Comparison of ENCODE assay signal across 1 cellular context in the genomic region with DNA sequence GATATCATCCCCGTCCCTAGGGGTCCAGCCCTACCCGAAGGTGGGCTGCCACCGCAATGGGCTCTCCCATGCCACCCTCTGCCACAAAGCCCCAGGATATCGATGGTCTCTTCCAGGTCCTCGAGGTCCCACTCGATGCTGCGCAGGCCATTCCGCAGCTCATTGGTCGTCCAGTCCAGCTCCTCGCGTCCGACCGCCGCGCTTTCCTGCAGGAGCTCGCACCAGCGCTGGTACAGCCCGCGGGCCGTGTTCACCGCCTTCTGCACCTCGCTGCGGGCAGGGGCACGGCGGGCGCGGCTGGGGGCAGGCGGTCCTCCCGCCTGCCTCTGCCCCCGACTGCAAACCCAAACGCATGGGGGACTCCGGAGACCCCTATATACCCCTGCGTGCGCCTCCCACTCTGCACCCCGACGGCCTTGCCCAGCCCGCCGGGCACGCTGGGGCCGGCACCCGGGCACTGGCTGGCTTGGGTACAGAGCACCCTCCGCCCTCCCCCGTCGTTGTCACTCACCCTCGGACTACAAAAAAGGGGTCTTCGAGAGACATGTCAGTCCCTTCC.
A peak's percentile ranks its signal among the peaks of the same experiment; 100 is the strongest.
TF ChIP-seq lines count a peak whose summit lies in the region.

No MANE protein-coding gene starts in this region.

TF ChIP-seq in K562, 482 proteins besides CTCF, POLR2A, EP300 and RAD21 (continues in another document):
- peak; percentile 41; the same call in 1 of the 2 replicates for TF ChIP-seq RBFOX2 (IDR thresholded peaks at IDR 0.05; ENCODE audit: low read depth, low read length)
- TF ChIP-seq, protein P1, sequence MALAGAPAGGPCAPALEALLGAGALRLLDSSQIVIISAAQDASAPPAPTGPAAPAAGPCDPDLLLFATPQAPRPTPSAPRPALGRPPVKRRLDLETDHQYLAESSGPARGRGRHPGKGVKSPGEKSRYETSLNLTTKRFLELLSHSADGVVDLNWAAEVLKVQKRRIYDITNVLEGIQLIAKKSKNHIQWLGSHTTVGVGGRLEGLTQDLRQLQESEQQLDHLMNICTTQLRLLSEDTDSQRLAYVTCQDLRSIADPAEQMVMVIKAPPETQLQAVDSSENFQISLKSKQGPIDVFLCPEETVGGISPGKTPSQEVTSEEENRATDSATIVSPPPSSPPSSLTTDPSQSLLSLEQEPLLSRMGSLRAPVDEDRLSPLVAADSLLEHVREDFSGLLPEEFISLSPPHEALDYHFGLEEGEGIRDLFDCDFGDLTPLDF (CRISPR knock-in tag; IDR thresholded peaks at IDR 0.05) = no peak
- TF ChIP-seq JUNB (CRISPR knock-in tag; conservative IDR thresholded peaks at IDR 0.05) = no peak
- no peak for TF ChIP-seq CEBPB (tag; IDR thresholded peaks at IDR 0.05)
- peak; percentile 2 for TF ChIP-seq HMGN3 (IDR thresholded peaks at IDR 0.05; ENCODE audit: borderline replicate concordance, extremely low read depth, insufficient read length, low read depth, low read length)
- TF ChIP-seq POLR3A (IDR thresholded peaks at IDR 0.05; ENCODE audit: borderline replicate concordance, extremely low read depth, insufficient read depth, insufficient read length) = no peak
- no peak for TF ChIP-seq ZBTB7A (IDR thresholded peaks at IDR 0.05; ENCODE audit: borderline replicate concordance, control insufficient read depth, low read depth, low read length)
- no peak for TF ChIP-seq ZNF79 (CRISPR knock-in tag; IDR thresholded peaks at IDR 0.05; ENCODE audit: low read depth)
- 0 out of 2 replicates have a peak, but pooled peaks have one; percentile 72 for TF ChIP-seq MED1 (CRISPR knock-in tag; IDR thresholded peaks at IDR 0.05; ENCODE audit: borderline replicate concordance)
- TF ChIP-seq, protein P2, sequence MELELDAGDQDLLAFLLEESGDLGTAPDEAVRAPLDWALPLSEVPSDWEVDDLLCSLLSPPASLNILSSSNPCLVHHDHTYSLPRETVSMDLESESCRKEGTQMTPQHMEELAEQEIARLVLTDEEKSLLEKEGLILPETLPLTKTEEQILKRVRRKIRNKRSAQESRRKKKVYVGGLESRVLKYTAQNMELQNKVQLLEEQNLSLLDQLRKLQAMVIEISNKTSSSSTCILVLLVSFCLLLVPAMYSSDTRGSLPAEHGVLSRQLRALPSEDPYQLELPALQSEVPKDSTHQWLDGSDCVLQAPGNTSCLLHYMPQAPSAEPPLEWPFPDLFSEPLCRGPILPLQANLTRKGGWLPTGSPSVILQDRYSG (tag; conservative IDR thresholded peaks at IDR 0.05; ENCODE audit: low read depth) = no peak
- TF ChIP-seq, protein P3, sequence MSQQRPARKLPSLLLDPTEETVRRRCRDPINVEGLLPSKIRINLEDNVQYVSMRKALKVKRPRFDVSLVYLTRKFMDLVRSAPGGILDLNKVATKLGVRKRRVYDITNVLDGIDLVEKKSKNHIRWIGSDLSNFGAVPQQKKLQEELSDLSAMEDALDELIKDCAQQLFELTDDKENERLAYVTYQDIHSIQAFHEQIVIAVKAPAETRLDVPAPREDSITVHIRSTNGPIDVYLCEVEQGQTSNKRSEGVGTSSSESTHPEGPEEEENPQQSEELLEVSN (IDR thresholded peaks at IDR 0.05; ENCODE audit: borderline replicate concordance in 1 of 2, extremely low read depth in 1 of 2, insufficient read depth in 1 of 2, insufficient read length in 1 of 2, low read depth in 1 of 2, low read length in 1 of 2, poor library complexity in 1 of 2, severe bottlenecking in 1 of 2) = peak; percentile 29 to 45
- no peak for TF ChIP-seq GATAD2B (IDR thresholded peaks at IDR 0.05; ENCODE audit: borderline replicate concordance)
- TF ChIP-seq PCBP1 (IDR thresholded peaks at IDR 0.05; ENCODE audit: low read depth, low read length, poor library complexity, severe bottlenecking) = peak; percentile 75
- 0 out of 2 replicates have a peak, but pooled peaks have one; percentile 52 for TF ChIP-seq ERF (CRISPR knock-in tag; IDR thresholded peaks at IDR 0.05)
- no peak for TF ChIP-seq NR4A1 (CRISPR knock-in tag; IDR thresholded peaks at IDR 0.05)
- no peak for TF ChIP-seq NR4A1 (tag; IDR thresholded peaks at IDR 0.05)
- no peak for TF ChIP-seq FOXK1 (CRISPR knock-in tag; IDR thresholded peaks at IDR 0.05; ENCODE audit: borderline replicate concordance)
- TF ChIP-seq ZNF766 (CRISPR knock-in tag; conservative IDR thresholded peaks at IDR 0.05) = peak; percentile 62; the same call in 1 of the 2 replicates
- no peak for TF ChIP-seq ZKSCAN8 (CRISPR knock-in tag; IDR thresholded peaks at IDR 0.05)
- 0 out of 4 replicates have a peak, but pooled peaks of 1 of the 2 experiments have one; percentile 25 for TF ChIP-seq RCOR1 (IDR thresholded peaks at IDR 0.05; ENCODE audit: borderline replicate concordance in 1 of 2, low read depth in 2 of 2, low read length in 2 of 2)
- TF ChIP-seq YBX1 (IDR thresholded peaks at IDR 0.05) = no peak
- no peak for TF ChIP-seq ZNF778 (CRISPR knock-in tag; IDR thresholded peaks at IDR 0.05)
- TF ChIP-seq POLR2G (IDR thresholded peaks at IDR 0.05; ENCODE audit: low read depth, low read length) = peak; percentile 67
- TF ChIP-seq NONO (IDR thresholded peaks at IDR 0.05; ENCODE audit: low read depth in 2 of 2, low read length in 1 of 2) = 0 out of 4 replicates have a peak, but pooled peaks of 1 of the 2 experiments have one; percentile 39
- no peak for TF ChIP-seq NUFIP1 (IDR thresholded peaks at IDR 0.05; ENCODE audit: partially characterized antibody)
- TF ChIP-seq, protein P4, sequence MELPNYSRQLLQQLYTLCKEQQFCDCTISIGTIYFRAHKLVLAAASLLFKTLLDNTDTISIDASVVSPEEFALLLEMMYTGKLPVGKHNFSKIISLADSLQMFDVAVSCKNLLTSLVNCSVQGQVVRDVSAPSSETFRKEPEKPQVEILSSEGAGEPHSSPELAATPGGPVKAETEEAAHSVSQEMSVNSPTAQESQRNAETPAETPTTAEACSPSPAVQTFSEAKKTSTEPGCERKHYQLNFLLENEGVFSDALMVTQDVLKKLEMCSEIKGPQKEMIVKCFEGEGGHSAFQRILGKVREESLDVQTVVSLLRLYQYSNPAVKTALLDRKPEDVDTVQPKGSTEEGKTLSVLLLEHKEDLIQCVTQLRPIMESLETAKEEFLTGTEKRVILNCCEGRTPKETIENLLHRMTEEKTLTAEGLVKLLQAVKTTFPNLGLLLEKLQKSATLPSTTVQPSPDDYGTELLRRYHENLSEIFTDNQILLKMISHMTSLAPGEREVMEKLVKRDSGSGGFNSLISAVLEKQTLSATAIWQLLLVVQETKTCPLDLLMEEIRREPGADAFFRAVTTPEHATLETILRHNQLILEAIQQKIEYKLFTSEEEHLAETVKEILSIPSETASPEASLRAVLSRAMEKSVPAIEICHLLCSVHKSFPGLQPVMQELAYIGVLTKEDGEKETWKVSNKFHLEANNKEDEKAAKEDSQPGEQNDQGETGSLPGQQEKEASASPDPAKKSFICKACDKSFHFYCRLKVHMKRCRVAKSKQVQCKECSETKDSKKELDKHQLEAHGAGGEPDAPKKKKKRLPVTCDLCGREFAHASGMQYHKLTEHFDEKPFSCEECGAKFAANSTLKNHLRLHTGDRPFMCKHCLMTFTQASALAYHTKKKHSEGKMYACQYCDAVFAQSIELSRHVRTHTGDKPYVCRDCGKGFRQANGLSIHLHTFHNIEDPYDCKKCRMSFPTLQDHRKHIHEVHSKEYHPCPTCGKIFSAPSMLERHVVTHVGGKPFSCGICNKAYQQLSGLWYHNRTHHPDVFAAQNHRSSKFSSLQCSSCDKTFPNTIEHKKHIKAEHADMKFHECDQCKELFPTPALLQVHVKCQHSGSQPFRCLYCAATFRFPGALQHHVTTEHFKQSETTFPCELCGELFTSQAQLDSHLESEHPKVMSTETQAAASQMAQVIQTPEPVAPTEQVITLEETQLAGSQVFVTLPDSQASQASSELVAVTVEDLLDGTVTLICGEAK (IDR thresholded peaks at IDR 0.05) = no peak
- TF ChIP-seq, protein P4 (CRISPR knock-in tag; IDR thresholded peaks at IDR 0.05) = peak; percentile 13; the same call in 1 of the 2 replicates
- TF ChIP-seq, protein P5, sequence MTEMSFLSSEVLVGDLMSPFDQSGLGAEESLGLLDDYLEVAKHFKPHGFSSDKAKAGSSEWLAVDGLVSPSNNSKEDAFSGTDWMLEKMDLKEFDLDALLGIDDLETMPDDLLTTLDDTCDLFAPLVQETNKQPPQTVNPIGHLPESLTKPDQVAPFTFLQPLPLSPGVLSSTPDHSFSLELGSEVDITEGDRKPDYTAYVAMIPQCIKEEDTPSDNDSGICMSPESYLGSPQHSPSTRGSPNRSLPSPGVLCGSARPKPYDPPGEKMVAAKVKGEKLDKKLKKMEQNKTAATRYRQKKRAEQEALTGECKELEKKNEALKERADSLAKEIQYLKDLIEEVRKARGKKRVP (CRISPR knock-in tag; IDR thresholded peaks at IDR 0.05) = no peak
- TF ChIP-seq SP2 (IDR thresholded peaks at IDR 0.05; ENCODE audit: extremely low read depth, low read depth, low read length, poor library complexity, severe bottlenecking) = no peak
- TF ChIP-seq RBM14 (IDR thresholded peaks at IDR 0.05; ENCODE audit: borderline replicate concordance, insufficient read depth, low read depth, low read length) = 0 out of 2 replicates have a peak, but pooled peaks have one; percentile 62
- 0 out of 2 replicates have a peak, but pooled peaks have one; percentile 1 for TF ChIP-seq PML (IDR thresholded peaks at IDR 0.05; ENCODE audit: low read length)
- no peak for TF ChIP-seq CCNT2 (IDR thresholded peaks at IDR 0.05; ENCODE audit: borderline replicate concordance, extremely low read depth, insufficient read length, low read depth, low read length)
- no peak for TF ChIP-seq ZBED1 (IDR thresholded peaks at IDR 0.05)
- TF ChIP-seq, protein P6, sequence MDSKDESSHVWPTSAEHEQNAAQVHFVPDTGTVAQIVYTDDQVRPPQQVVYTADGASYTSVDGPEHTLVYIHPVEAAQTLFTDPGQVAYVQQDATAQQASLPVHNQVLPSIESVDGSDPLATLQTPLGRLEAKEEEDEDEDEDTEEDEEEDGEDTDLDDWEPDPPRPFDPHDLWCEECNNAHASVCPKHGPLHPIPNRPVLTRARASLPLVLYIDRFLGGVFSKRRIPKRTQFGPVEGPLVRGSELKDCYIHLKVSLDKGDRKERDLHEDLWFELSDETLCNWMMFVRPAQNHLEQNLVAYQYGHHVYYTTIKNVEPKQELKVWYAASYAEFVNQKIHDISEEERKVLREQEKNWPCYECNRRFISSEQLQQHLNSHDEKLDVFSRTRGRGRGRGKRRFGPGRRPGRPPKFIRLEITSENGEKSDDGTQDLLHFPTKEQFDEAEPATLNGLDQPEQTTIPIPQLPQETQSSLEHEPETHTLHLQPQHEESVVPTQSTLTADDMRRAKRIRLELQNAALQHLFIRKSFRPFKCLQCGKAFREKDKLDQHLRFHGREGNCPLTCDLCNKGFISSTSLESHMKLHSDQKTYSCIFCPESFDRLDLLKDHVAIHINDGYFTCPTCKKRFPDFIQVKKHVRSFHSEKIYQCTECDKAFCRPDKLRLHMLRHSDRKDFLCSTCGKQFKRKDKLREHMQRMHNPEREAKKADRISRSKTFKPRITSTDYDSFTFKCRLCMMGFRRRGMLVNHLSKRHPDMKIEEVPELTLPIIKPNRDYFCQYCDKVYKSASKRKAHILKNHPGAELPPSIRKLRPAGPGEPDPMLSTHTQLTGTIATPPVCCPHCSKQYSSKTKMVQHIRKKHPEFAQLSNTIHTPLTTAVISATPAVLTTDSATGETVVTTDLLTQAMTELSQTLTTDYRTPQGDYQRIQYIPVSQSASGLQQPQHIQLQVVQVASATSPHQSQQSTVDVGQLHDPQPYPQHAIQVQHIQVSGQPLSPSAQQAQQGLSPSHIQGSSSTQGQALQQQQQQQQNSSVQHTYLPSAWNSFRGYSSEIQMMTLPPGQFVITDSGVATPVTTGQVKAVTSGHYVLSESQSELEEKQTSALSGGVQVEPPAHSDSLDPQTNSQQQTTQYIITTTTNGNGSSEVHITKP (IDR thresholded peaks at IDR 0.05; ENCODE audit: partially characterized antibody) = peak; percentile 76
